In genomic region chr1:230268371-230269170, GRCh38 we compare ENCODE assay signal across 8 cellular contexts.
DNase-seq lines count a peak whose midpoint lies in the region; ATAC-seq and TF ChIP-seq lines count a peak whose summit lies in the region.

No MANE protein-coding gene starts in this region.

- H3K27ac ChIP-seq in right cardiac atrium (ENCODE audit: low read length): no peak overlapping the region
- H3K27ac ChIP-seq in skeletal muscle tissue (ENCODE audit: low read depth, low read length): peak overlapping the region; percentile 26

- H3K27me3 ChIP-seq in adipocyte (replicated peaks; ENCODE audit: control insufficient read depth, insufficient read depth, low read length) (no peaks in the 10 kb centered on the region), right cardiac atrium (ENCODE audit: control insufficient read depth, insufficient read depth) (no peaks in the 10 kb centered on the region), skeletal muscle tissue (ENCODE audit: control insufficient read depth in 3 of 3, insufficient read depth in 3 of 3, low read length in 3 of 3) (no peaks in the 10 kb centered on the region)

- H3K9me3 ChIP-seq in adipocyte (ENCODE audit: control insufficient read depth, low read length) (no peaks in the 10 kb centered on the region), right cardiac atrium (ENCODE audit: control insufficient read depth, low read length) (no peaks in the 10 kb centered on the region), skeletal muscle tissue (ENCODE audit: control insufficient read depth in 3 of 3, low read length in 3 of 3) (no peaks in the 10 kb centered on the region)

- peak; percentile 17 to 41 for DNase-seq in AML-193 (lab: John Stamatoyannopoulos, UW)
- peak; percentile 59 for DNase-seq in GM20000 (ENCODE audit: low spot score)
- peak; percentile 61 for DNase-seq in NCI-H2196 (lab: John Stamatoyannopoulos, UW; ENCODE audit: unreplicated experiment)
- peak; percentile 85 for DNase-seq in adipocyte (ENCODE audit: low read depth)
- no peak for DNase-seq in right cardiac atrium
- DNase-seq in mesenteric fat pad (ENCODE audit: low spot score): no peak

- H3K4me1 ChIP-seq in adipocyte (ENCODE audit: control insufficient read depth, insufficient read depth, low read length): peaks cover 15% of the 10 kb centered on the region
- peaks cover 4% of the 10 kb centered on the region for H3K4me1 ChIP-seq in right cardiac atrium (ENCODE audit: control insufficient read depth, insufficient read depth, low read length)
- H3K4me1 ChIP-seq in skeletal muscle tissue (ENCODE audit: control insufficient read depth in 3 of 3, insufficient read depth in 3 of 3, low read length in 3 of 3): peaks cover 19 to 48% (median 28%) of the 10 kb centered on the region in 3 donors

- no peak overlapping the region for H3K4me3 ChIP-seq in adipocyte (ENCODE audit: low read length)
- no peak overlapping the region for H3K4me3 ChIP-seq in right cardiac atrium (ENCODE audit: low read length)
- peak overlapping the region in 1 of 3 donors; percentile 45 for H3K4me3 ChIP-seq in skeletal muscle tissue (ENCODE audit: low read length in 3 of 3)

- intact Hi-C loops in right cardiac atrium (cut with DNase I): no loop called here

- 83% methylated on average over 19 of the region's 19 CpGs for WGBS in right cardiac atrium

- H3K9ac ChIP-seq in adipocyte (ENCODE audit: low read length) (peak overlapping the region; percentile 6), skeletal muscle tissue (ENCODE audit: low read depth in 1 of 3, low read length in 3 of 3) (no peak overlapping the region)

- no peak for TF ChIP-seq CTCF in GM20000 (IDR thresholded peaks at IDR 0.05; ENCODE audit: extremely low read depth, missing control alignments)

- H3K36me3 ChIP-seq in adipocyte (ENCODE audit: control insufficient read depth, insufficient read depth, low read length, severe bottlenecking) (peaks cover 72% of the 10 kb centered on the region), skeletal muscle tissue (ENCODE audit: control insufficient read depth in 3 of 3, insufficient read depth in 3 of 3, low read length in 3 of 3) (peaks cover 26 to 32% (median 29%) of the 10 kb centered on the region in 3 donors)

- ATAC-seq in right cardiac atrium (peak; percentile 73 to 75), GM21447 (IDR thresholded peaks at IDR 0.05; ENCODE audit: unreplicated experiment) (no peak)

Comparison
In these comparisons a context has a peak if more than half of its experiments do, and no peak if none do; other contexts are left out.
1. DNase-seq: peak in AML-193 (2 of 2), GM20000 (single experiment), NCI-H2196 (single experiment) and adipocyte (single experiment); none in right cardiac atrium (0 of 3) and mesenteric fat pad (single experiment).